In the genomic region with DNA sequence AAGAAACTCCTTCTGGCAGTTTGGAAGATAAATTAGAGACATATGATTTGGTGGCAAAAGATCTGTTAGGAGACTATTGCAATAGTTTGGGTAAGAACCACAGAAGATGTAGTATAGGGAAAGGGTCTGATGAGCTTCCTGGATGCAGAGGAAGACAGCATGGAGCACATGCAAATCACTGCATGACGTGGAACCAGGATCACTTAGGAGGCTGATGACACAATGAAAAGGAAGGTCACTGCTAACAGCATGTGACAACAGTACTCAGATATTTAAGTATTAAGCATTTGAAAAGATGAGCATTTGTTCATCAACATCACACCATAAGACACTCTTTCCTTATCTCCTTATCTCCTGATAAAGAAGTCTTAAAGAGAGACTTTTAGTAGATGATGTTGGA, we compare ENCODE assay signal across 1 cellular context.
TF ChIP-seq lines count a peak whose summit lies in the region.

No MANE protein-coding gene starts in this region.

TF ChIP-seq in IMR-90, 13 proteins besides CTCF, POLR2A, EP300 and RAD21:
- TF ChIP-seq NFE2L2 (IDR thresholded peaks at IDR 0.05; ENCODE audit: low read depth, low read length) (no peak), MAZ (IDR thresholded peaks at IDR 0.05; ENCODE audit: borderline replicate concordance, low read depth, low read length) (no peak), MAFK (IDR thresholded peaks at IDR 0.05; ENCODE audit: low read depth, low read length) (no peak), MXI1 (IDR thresholded peaks at IDR 0.05; ENCODE audit: borderline replicate concordance, low read depth, low read length) (no peak), SMC3 (IDR thresholded peaks at IDR 0.05; ENCODE audit: low read depth, low read length) (no peak)
- TF ChIP-seq, protein P1, sequence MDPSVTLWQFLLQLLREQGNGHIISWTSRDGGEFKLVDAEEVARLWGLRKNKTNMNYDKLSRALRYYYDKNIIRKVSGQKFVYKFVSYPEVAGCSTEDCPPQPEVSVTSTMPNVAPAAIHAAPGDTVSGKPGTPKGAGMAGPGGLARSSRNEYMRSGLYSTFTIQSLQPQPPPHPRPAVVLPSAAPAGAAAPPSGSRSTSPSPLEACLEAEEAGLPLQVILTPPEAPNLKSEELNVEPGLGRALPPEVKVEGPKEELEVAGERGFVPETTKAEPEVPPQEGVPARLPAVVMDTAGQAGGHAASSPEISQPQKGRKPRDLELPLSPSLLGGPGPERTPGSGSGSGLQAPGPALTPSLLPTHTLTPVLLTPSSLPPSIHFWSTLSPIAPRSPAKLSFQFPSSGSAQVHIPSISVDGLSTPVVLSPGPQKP (IDR thresholded peaks at IDR 0.05; ENCODE audit: borderline replicate concordance, low read depth, low read length) = no peak
